10 cellular contexts compared by ENCODE assay signal in genomic region chr6:47722178-47722577, GRCh38. TPM values are rescaled to one million over a fixed set of nuclear protein-coding genes. Genes with fewer than 3 reads are reported as not detected.
DNase-seq lines count a peak whose midpoint lies in the region; ATAC-seq and TF ChIP-seq lines count a peak whose summit lies in the region.
"Had no signal": no experiment of that assay in that cellular context is flagged by ENCODE, and none has a peak within 500 bp of the region (broad histone marks: within the 10 kb centered on the region; RNA-seq: fewer than 3 reads in every experiment).

No MANE protein-coding gene starts in this region.

- TF ChIP-seq POLR2A in gastrocnemius medialis (IDR thresholded peaks at IDR 0.05) = no peak

- H3K4me3 ChIP-seq in gastrocnemius medialis (no peak overlapping the region), osteoblast (ENCODE audit: insufficient read depth, low read length) (no peak overlapping the region)

- in situ Hi-C loops in gastrocnemius medialis (cut with MboI; ENCODE audit: low sequenced_read_pairs in 4 of 4) = no loop called here

- no peak overlapping the region for H3K4me2 ChIP-seq in osteoblast (ENCODE audit: insufficient read depth, low read length)

- H3K9me3 ChIP-seq in gastrocnemius medialis (no peaks in the 10 kb centered on the region), osteoblast (ENCODE audit: low read depth, low read length) (peaks cover under 1% of the 10 kb centered on the region)

- no peaks in the 10 kb centered on the region for H3K4me1 ChIP-seq in gastrocnemius medialis
- no peaks in the 10 kb centered on the region for H3K4me1 ChIP-seq in osteoblast (ENCODE audit: insufficient read depth, low read length)

- no peaks in the 10 kb centered on the region for H4K20me1 ChIP-seq in osteoblast (ENCODE audit: insufficient read depth, low read length)

- TF ChIP-seq CTCF in gastrocnemius medialis (IDR thresholded peaks at IDR 0.05 in 4 of 5, conservative IDR thresholded peaks at IDR 0.05 in 1 of 5) (no peak), osteoblast (IDR thresholded peaks at IDR 0.05; ENCODE audit: extremely low read depth, low read depth, low read length) (no peak)

- DNase-seq in foreskin melanocyte (peak; percentile 52), gastrocnemius medialis (no peak), osteoblast (ENCODE audit: insufficient read length, low spot score, missing footprints) (no peak)
- DNase-seq in activated effector memory CD4-positive, alpha-beta T cell treated with anti-CD3 and anti-CD28 coated beads, Interleukin-2, amount 50 U/mL, for 16 hours = no peak
- no peak for DNase-seq in stimulated activated CD4-positive, alpha-beta T cell treated with anti-CD3 and anti-CD28 coated beads, Interleukin-4, amount 100 ng/mL, for 4 hours
- DNase-seq: activated T-cell treated with anti-CD3 and anti-CD28 coated beads for 4 hours, NCI-H510A had no signal

- H3K27ac ChIP-seq in gastrocnemius medialis (no peak overlapping the region), osteoblast (ENCODE audit: low read depth, low read length) (no peak overlapping the region)

- no peaks in the 10 kb centered on the region for H3K79me2 ChIP-seq in osteoblast (ENCODE audit: insufficient read depth, low read length)

- H3K36me3 ChIP-seq in gastrocnemius medialis (no peaks in the 10 kb centered on the region), osteoblast (ENCODE audit: insufficient read depth, low read length) (no peaks in the 10 kb centered on the region)

- ATAC-seq in GM18870 (IDR thresholded peaks at IDR 0.05; ENCODE audit: unreplicated experiment) = peak; percentile 93
- ATAC-seq in HG02623 (IDR thresholded peaks at IDR 0.05; ENCODE audit: unreplicated experiment) = peak; percentile 70
- peak; percentile 47 for ATAC-seq in HG03558 (IDR thresholded peaks at IDR 0.05; ENCODE audit: extremely low read depth, unreplicated experiment)
- no peak for ATAC-seq in gastrocnemius medialis

- H2AFZ ChIP-seq in osteoblast (ENCODE audit: low read length) = no peak overlapping the region

- intact Hi-C loops in gastrocnemius medialis (cut with DNase I; ENCODE audit: low total_unique reads) = no loop called here

- H3K27me3 ChIP-seq in gastrocnemius medialis = no peaks in the 10 kb centered on the region
- H3K27me3 ChIP-seq in osteoblast (ENCODE audit: insufficient read depth, low read length) = no peaks in the 10 kb centered on the region

RNA-seq across cellular contexts. Expression of gene ADGRF4, which starts 23.8 kb away (rescaled TPM):
- total RNA-seq in gastrocnemius medialis (under 1 TPM in 1 of 4 donors, not detected in 3; 0.07 TPM), osteoblast (under 0.01 TPM in 2 replicates)

RNA-seq across cellular contexts. Expression of gene OPN5, which starts 59.7 kb away (rescaled TPM):
- total RNA-seq in gastrocnemius medialis (not detected), osteoblast (under 0.01 TPM in 1 of 2 replicates, not detected in the other)

Comparison
In these comparisons a context has a peak if more than half of its experiments do, and no peak if none do; other contexts are left out.
1. ATAC-seq: peak in GM18870 (single experiment), HG02623 (single experiment) and HG03558 (single experiment); none in gastrocnemius medialis (0 of 2).